9 cellular contexts compared by ENCODE assay signal in the genomic region with DNA sequence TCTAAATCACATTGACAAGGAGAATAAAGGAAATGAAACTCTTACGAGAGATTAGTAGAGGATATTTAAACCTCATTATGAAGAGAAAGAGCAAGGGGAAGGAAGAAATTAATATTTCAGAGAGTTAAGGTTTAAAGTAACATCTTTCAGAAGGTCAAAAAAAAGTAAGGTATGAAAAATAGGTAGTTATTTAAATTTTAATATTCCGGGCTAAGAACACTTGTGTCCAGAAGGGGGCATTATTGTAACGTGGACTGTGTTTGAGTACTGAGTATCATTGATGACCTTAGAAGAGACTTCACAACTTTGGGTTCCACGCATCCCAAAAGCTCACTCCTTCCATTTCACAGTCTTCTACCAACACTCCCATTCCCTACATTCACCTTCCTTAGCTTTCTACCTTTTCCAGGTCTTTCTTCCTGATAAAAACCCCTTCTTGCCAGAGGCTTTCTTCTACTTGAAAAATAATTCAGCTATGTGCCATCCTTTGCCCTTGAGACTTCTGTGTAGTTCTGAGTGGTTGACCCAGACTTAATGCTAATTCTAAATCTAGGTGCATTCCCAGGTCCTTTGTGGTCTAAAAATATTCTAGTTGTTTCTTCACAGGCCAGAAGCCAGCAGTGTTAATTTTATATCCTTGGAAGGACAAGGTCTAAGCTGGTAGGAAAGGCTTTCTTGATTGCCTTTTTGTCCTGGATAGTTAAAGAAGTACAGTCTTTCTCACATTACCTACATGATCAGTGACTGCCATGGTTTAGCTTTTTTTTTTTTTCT. TPM values are rescaled to one million over a fixed set of nuclear protein-coding genes. Genes with fewer than 3 reads are reported as not detected.
DNase-seq lines count a peak whose midpoint lies in the region; ATAC-seq and TF ChIP-seq lines count a peak whose summit lies in the region.
"Had no signal": no experiment of that assay in that cellular context is flagged by ENCODE, and none has a peak within 500 bp of the region (broad histone marks: within the 10 kb centered on the region; RNA-seq: fewer than 3 reads in every experiment).

No MANE protein-coding gene starts in this region.

- H3K9me3 ChIP-seq in ascending aorta (no peaks in the 10 kb centered on the region), left lung (no peaks in the 10 kb centered on the region)

- TF ChIP-seq CTCF in ascending aorta (IDR thresholded peaks at IDR 0.05) (peak in 2 of 3 experiments; percentile 11 to 45), left lung (IDR thresholded peaks at IDR 0.05) (peak; percentile 22 to 32)

- H3K4me3 Mint-ChIP-seq in activated CD4-positive, alpha-beta T cell treated with anti-CD3 and anti-CD28 coated beads, Interleukin-2, amount 10 ng/mL, durations not matched to agents 24 days and 14 days = no peak overlapping the region
- H3K4me3 Mint-ChIP-seq: activated naive CD8-positive, alpha-beta T cell had no signal

- peaks cover 0 to 6% of the 10 kb centered on the region in 2 donors for H3K36me3 ChIP-seq in ascending aorta
- H3K36me3 ChIP-seq in left lung = peaks cover 0 to 21% of the 10 kb centered on the region in 2 donors

- no peaks in the 10 kb centered on the region for H3K9me3 Mint-ChIP-seq in activated CD4-positive, alpha-beta T cell treated with anti-CD3 and anti-CD28 coated beads, Interleukin-2, amount 10 ng/mL, durations not matched to agents 24 days and 14 days

- no peak overlapping the region for H3K27ac Mint-ChIP-seq in activated CD4-positive, alpha-beta T cell treated with anti-CD3 and anti-CD28 coated beads, Interleukin-2, amount 10 ng/mL, durations not matched to agents 24 days and 14 days
- H3K27ac Mint-ChIP-seq: activated naive CD8-positive, alpha-beta T cell had no signal

- H3K4me1 ChIP-seq in ascending aorta (no peaks in the 10 kb centered on the region), left lung (peaks cover 0 to 14% of the 10 kb centered on the region in 2 donors)

- H3K27me3 Mint-ChIP-seq in activated CD4-positive, alpha-beta T cell treated with anti-CD3 and anti-CD28 coated beads, Interleukin-2, amount 10 ng/mL, durations not matched to agents 24 days and 14 days = no peaks in the 10 kb centered on the region
- H3K27me3 Mint-ChIP-seq: activated naive CD8-positive, alpha-beta T cell had no signal

- H3K36me3 Mint-ChIP-seq in activated CD4-positive, alpha-beta T cell treated with anti-CD3 and anti-CD28 coated beads, Interleukin-2, amount 10 ng/mL, durations not matched to agents 24 days and 14 days (ENCODE audit: low read depth) = peaks cover 13% of the 10 kb centered on the region

- intact Hi-C loops in activated CD4-positive, alpha-beta T cell treated with anti-CD3 and anti-CD28 coated beads, Interleukin-2, amount 10 ng/mL, durations not matched to agents 24 days and 14 days (cut with micrococcal nuclease) = loop anchor here (5.0 to 10.0 kb wide), 2 partner anchors 221 to 759 kb away; partner anchors contain the start of gene HAT1
- intact Hi-C loops in ascending aorta (cut with DNase I) = no loop called here
- intact Hi-C loops in left lung (cut with DNase I) = no loop called here

- ATAC-seq in left lung = peak; percentile 63
- no peak for ATAC-seq in GM21576 (IDR thresholded peaks at IDR 0.05; ENCODE audit: unreplicated experiment)
- no peak for ATAC-seq in GM21423 (IDR thresholded peaks at IDR 0.05; ENCODE audit: unreplicated experiment)
- no peak for ATAC-seq in GM21825 (IDR thresholded peaks at IDR 0.05; ENCODE audit: unreplicated experiment)

- H3K27me3 ChIP-seq in ascending aorta = no peaks in the 10 kb centered on the region
- no peaks in the 10 kb centered on the region for H3K27me3 ChIP-seq in left lung

- H3K4me1 Mint-ChIP-seq in activated CD4-positive, alpha-beta T cell treated with anti-CD3 and anti-CD28 coated beads, Interleukin-2, amount 10 ng/mL, durations not matched to agents 24 days and 14 days = peaks cover 3% of the 10 kb centered on the region

- DNase-seq in activated CD4-positive, alpha-beta T cell treated with anti-CD3 and anti-CD28 coated beads, Interleukin-2, amount 10 ng/mL, durations not matched to agents 24 days and 14 days = peak; percentile 66
- no peak for DNase-seq in activated CD4-positive, alpha-beta T cell treated with anti-CD3 and anti-CD28 coated beads, Interleukin-2, amount 50 U/mL, for 4 hours
- peak; percentile 69 for DNase-seq in NAMALWA (ENCODE audit: low spot score)
- no peak for DNase-seq in ascending aorta (ENCODE audit: low spot score in 2 of 2)
- DNase-seq in left lung = no peak

- H3K4me3 ChIP-seq in ascending aorta (no peak overlapping the region), left lung (no peak overlapping the region)

- no peak overlapping the region for H3K27ac ChIP-seq in ascending aorta
- no peak overlapping the region for H3K27ac ChIP-seq in left lung

RNA-seq across cellular contexts. Expression of gene DYNC1I2, which starts 16.5 kb away (rescaled TPM):
- 49.7 and 55.1 TPM in 2 replicates for total RNA-seq in activated CD4-positive, alpha-beta T cell treated with anti-CD3 and anti-CD28 coated beads, Interleukin-2, amount 10 ng/mL, durations not matched to agents 24 days and 14 days
- total RNA-seq in ascending aorta (81.0 TPM), left lung (10 to 100 TPM; 87.2 to 90.9 TPM)

Comparison
In these comparisons a context has a peak if more than half of its experiments do, and no peak if none do; other contexts are left out.
1. DNase-seq: peak in activated CD4-positive, alpha-beta T cell treated with anti-CD3 and anti-CD28 coated beads, Interleukin-2, amount 10 ng/mL, durations not matched to agents 24 days and 14 days (single experiment) and NAMALWA (single experiment); none in activated CD4-positive, alpha-beta T cell treated with anti-CD3 and anti-CD28 coated beads, Interleukin-2, amount 50 U/mL, for 4 hours (0 of 2), ascending aorta (0 of 2) and left lung (0 of 2).